1 cellular context compared by ENCODE assay signal in the genomic region with DNA sequence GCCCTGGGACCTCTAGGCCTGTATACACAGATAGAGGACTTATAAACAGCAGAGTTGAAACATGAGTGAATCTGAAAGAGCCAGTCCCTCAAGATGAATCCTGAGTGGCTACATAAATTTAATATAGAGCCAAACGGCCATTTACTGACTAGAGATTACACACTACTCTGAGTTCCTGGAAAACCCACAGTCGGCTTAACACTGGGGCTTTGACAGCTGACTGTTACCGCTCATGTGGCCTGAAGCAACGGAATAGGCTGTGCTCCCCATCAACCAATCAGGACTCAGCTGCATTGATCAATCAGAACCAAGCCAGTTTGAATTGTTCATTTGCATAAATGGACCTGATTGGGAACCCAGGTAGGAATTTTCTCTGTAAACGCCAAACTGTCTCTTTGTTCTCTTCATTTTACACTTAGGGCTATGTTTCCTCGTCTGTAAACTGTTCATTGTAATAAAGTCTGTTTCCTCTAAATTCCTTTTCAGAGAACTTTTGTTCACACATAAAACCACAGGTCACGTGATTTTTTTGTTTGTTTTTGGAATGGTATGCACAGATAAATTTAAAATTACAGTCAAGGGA.
TF ChIP-seq lines count a peak whose summit lies in the region.

No MANE protein-coding gene starts in this region.

TF ChIP-seq in K562, 482 proteins besides CTCF, POLR2A, EP300 and RAD21 (continues in another document):
- TF ChIP-seq MITF (IDR thresholded peaks at IDR 0.05) (no peak), ZNF586 (CRISPR knock-in tag; conservative IDR thresholded peaks at IDR 0.05) (no peak), CHD7 (IDR thresholded peaks at IDR 0.05; ENCODE audit: low read depth, low read length) (no peak), KDM1A (IDR thresholded peaks at IDR 0.05) (no peak; a peak in 1 of 4 replicates), HMGN3 (IDR thresholded peaks at IDR 0.05; ENCODE audit: borderline replicate concordance, extremely low read depth, insufficient read length, low read depth, low read length) (no peak), NCOA2 (IDR thresholded peaks at IDR 0.05; ENCODE audit: partially characterized antibody in 2 of 2) (no peak), BMI1 (IDR thresholded peaks at IDR 0.05; ENCODE audit: low read length) (no peak), CBX3 (IDR thresholded peaks at IDR 0.05; ENCODE audit: borderline replicate concordance in 1 of 2, low read length in 2 of 2) (peak in 1 of 2 experiments; percentile 69; a peak in 2 of 3 replicates), GATAD2B (IDR thresholded peaks at IDR 0.05; ENCODE audit: borderline replicate concordance) (no peak), ZNF395 (CRISPR knock-in tag; IDR thresholded peaks at IDR 0.05) (peak; percentile 77), ARID4B (CRISPR knock-in tag; IDR thresholded peaks at IDR 0.05) (no peak), ZBTB40 (IDR thresholded peaks at IDR 0.05) (no peak), ZBTB40 (CRISPR knock-in tag; IDR thresholded peaks at IDR 0.05) (no peak), SMAD3 (CRISPR knock-in tag; conservative IDR thresholded peaks at IDR 0.05) (no peak), ZNF23 (CRISPR knock-in tag; IDR thresholded peaks at IDR 0.05) (no peak)
- TF ChIP-seq, protein P1, sequence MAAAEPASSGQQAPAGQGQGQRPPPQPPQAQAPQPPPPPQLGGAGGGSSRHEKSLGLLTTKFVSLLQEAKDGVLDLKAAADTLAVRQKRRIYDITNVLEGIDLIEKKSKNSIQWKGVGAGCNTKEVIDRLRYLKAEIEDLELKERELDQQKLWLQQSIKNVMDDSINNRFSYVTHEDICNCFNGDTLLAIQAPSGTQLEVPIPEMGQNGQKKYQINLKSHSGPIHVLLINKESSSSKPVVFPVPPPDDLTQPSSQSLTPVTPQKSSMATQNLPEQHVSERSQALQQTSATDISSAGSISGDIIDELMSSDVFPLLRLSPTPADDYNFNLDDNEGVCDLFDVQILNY (CRISPR knock-in tag; IDR thresholded peaks at IDR 0.05): no peak
